ENCODE assay signal across 8 cellular contexts in the genomic region with DNA sequence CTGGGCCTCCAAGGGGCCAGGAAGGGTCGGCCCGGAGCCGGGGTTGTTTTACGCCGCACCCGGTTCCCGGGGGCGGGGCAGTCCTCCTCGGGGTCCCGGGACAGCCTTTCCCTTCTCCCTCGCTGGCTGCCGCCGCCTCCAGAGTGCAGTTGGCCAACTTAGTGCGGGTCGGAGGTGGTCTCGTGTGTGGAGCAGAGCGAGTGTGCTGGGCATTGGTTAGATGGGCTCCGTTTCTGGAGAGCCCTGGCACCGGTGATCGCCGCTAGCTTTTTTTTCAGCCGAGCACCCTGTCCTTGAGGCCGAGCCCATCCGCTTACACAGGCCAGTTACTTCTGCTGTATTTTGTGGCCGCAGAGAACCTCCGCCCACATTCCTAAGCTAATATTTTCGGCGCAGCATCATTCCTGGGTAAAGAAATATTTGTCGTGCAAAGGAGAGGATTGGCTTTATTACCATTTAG. TPM values are rescaled to one million over a fixed set of nuclear protein-coding genes. Genes with fewer than 3 reads are reported as not detected.
DNase-seq lines count a peak whose midpoint lies in the region; ATAC-seq and TF ChIP-seq lines count a peak whose summit lies in the region.

No MANE protein-coding gene starts in this region.

- H3K9me3 Mint-ChIP-seq in Caco-2 (ENCODE audit: unreplicated experiment) = no peaks in the 10 kb centered on the region
- H3K9me3 Mint-ChIP-seq in dendritic cell treated with granulocyte-macrophage colony-stimulating factor and Interleukin-4, amounts not matched to agents 40 ng/mL and 50 ng/mL, for 4 days = no peaks in the 10 kb centered on the region

- TF ChIP-seq CTCF in Caco-2 (IDR thresholded peaks at IDR 0.05; ENCODE audit: insufficient read depth in 1 of 2, low read depth in 1 of 2, low read length in 1 of 2, severe bottlenecking in 1 of 2, unreplicated experiment in 1 of 2) (no peak), lower lobe of right lung (IDR thresholded peaks at IDR 0.05) (no peak), tibial artery (IDR thresholded peaks at IDR 0.05) (no peak)

- H3K4me3 ChIP-seq in Caco-2 (ENCODE audit: low read depth, low read length) (peak overlapping the region; percentile 88), lower lobe of right lung (peak overlapping the region; percentile 86), tibial artery (peak overlapping the region; percentile 62 to 71)

- intact Hi-C loops in Caco-2 (cut with micrococcal nuclease; ENCODE audit: unreplicated experiment) (loop anchor here (2.0 to 5.0 kb wide), 2 partner anchors 38 to 357 kb away; partner anchors contain the start of gene RPLP1), lower lobe of right lung (cut with DNase I) (no loop called here), tibial artery (cut with DNase I; ENCODE audit: low total_unique reads) (loop anchor here (2.0 kb wide), 1 partner anchor 38 kb away; the partner anchor contains the start of gene RPLP1)
- intact Hi-C loops in dendritic cell treated with granulocyte-macrophage colony-stimulating factor and Interleukin-4, amounts not matched to agents 40 ng/mL and 50 ng/mL, for 4 days (cut with micrococcal nuclease) = loop anchor here (1.0 to 10.0 kb wide), 3 partner anchors 38 to 250 kb away; partner anchors contain the start of genes GLCE and RPLP1

- peaks cover 40% of the 10 kb centered on the region for H3K36me3 Mint-ChIP-seq in Caco-2 (ENCODE audit: insufficient read depth, unreplicated experiment)
- H3K36me3 Mint-ChIP-seq in dendritic cell treated with granulocyte-macrophage colony-stimulating factor and Interleukin-4, amounts not matched to agents 40 ng/mL and 50 ng/mL, for 4 days (ENCODE audit: low read depth) = no peaks in the 10 kb centered on the region

- H3K27me3 ChIP-seq in Caco-2 (replicated peaks; ENCODE audit: control insufficient read depth, insufficient read depth, low read length) = no peaks in the 10 kb centered on the region
- H3K27me3 ChIP-seq in lower lobe of right lung (ENCODE audit: low read depth) = no peaks in the 10 kb centered on the region
- H3K27me3 ChIP-seq in tibial artery = no peaks in the 10 kb centered on the region

- peaks cover 24% of the 10 kb centered on the region for H3K4me1 ChIP-seq in Caco-2
- H3K4me1 ChIP-seq in lower lobe of right lung = peaks cover 9% of the 10 kb centered on the region
- peaks cover 0 to 64% (median 13%) of the 10 kb centered on the region in 4 donors for H3K4me1 ChIP-seq in tibial artery

- H3K27ac ChIP-seq in lower lobe of right lung = peak overlapping the region; percentile 56
- H3K27ac ChIP-seq in tibial artery = peak overlapping the region; percentile 52 to 64

- no peaks in the 10 kb centered on the region for H3K36me3 ChIP-seq in Caco-2 (ENCODE audit: control insufficient read depth, insufficient read depth, low read length)
- H3K36me3 ChIP-seq in lower lobe of right lung = no peaks in the 10 kb centered on the region
- H3K36me3 ChIP-seq in tibial artery = no peaks in the 10 kb centered on the region

- DNase-seq in Caco-2 (peak; percentile 71 to 75), SK-MEL-5 (ENCODE audit: low read depth, low spot score) (peak; percentile 72), lower lobe of right lung (peak; percentile 61), tibial artery (peak in 1 of 2 donors; percentile 40), NCI-H2196 (lab: John Stamatoyannopoulos, UW; ENCODE audit: unreplicated experiment) (no peak)

- POLR2A ChIA-PET in Caco-2 (lab: Charles Lee) = interaction anchor here (0.6 to 1.8 kb wide), 7 partner anchors 8 to 1191 kb away, joined by 5 to 23 read pairs (median 8); partner anchors contain the start of gene RPLP1

- CTCF ChIA-PET in Caco-2 (lab: Charles Lee) = interaction anchor here (1.0 to 2.1 kb wide), 2 partner anchors 48 to 356 kb away, joined by 3 to 11 read pairs; no protein-coding TSS in a partner anchor

- no TSS peak for BruUV-seq in Caco-2 (replicated peaks; lab: Mats Ljungman, UMichigan)

- no peaks in the 10 kb centered on the region for H3K27me3 Mint-ChIP-seq in Caco-2 (ENCODE audit: insufficient read depth, unreplicated experiment)
- no peaks in the 10 kb centered on the region for H3K27me3 Mint-ChIP-seq in dendritic cell treated with granulocyte-macrophage colony-stimulating factor and Interleukin-4, amounts not matched to agents 40 ng/mL and 50 ng/mL, for 4 days

- peak overlapping the region; percentile 95 for H3K27ac Mint-ChIP-seq in Caco-2 (ENCODE audit: unreplicated experiment)
- H3K27ac Mint-ChIP-seq in dendritic cell treated with granulocyte-macrophage colony-stimulating factor and Interleukin-4, amounts not matched to agents 40 ng/mL and 50 ng/mL, for 4 days = no peak overlapping the region

- ATAC-seq in GM19043 (IDR thresholded peaks at IDR 0.05; ENCODE audit: low read depth, unreplicated experiment) (peak; percentile 26), HG03280 (IDR thresholded peaks at IDR 0.05; ENCODE audit: unreplicated experiment) (peak; percentile 20), lower lobe of right lung (peak; percentile 86 to 88)

- H3K9me3 ChIP-seq in Caco-2 (no peaks in the 10 kb centered on the region; the same call in 1 of the 2 replicates), lower lobe of right lung (no peaks in the 10 kb centered on the region), tibial artery (no peaks in the 10 kb centered on the region)

- in situ Hi-C loops in SK-MEL-5 (cut with HindIII; ENCODE audit: low pct_unique_long_range_greater_than_20kb, low sequenced_read_pairs) = no loop called here

- peak overlapping the region; percentile 92 for H3K4me3 Mint-ChIP-seq in Caco-2 (ENCODE audit: unreplicated experiment)
- H3K4me3 Mint-ChIP-seq in dendritic cell treated with granulocyte-macrophage colony-stimulating factor and Interleukin-4, amounts not matched to agents 40 ng/mL and 50 ng/mL, for 4 days = peak overlapping the region; percentile 85

- H3K4me1 Mint-ChIP-seq in Caco-2 (ENCODE audit: low read depth, unreplicated experiment) = no peaks in the 10 kb centered on the region
- peaks cover 7% of the 10 kb centered on the region for H3K4me1 Mint-ChIP-seq in dendritic cell treated with granulocyte-macrophage colony-stimulating factor and Interleukin-4, amounts not matched to agents 40 ng/mL and 50 ng/mL, for 4 days (ENCODE audit: low read depth)

RNA-seq across cellular contexts. Expression of gene KIF23, which starts 0.6 kb away (rescaled TPM):
- total RNA-seq in Caco-2 (2022) (67.1 and 74.2 TPM in 2 replicates), lower lobe of right lung (1.3 TPM)
- 61.8 and 63.0 TPM in 2 replicates for total RNA-seq in SK-MEL-5 (2014; rRNA removed; shearing (Covaris generic))
- 42.0 and 65.2 TPM in 2 replicates for polyA plus RNA-seq in SK-MEL-5 (2015; cell fraction: cytosol; rRNA removed)
- polyA plus RNA-seq in SK-MEL-5 (2015; cell fraction: nucleus; rRNA removed) = 219 and 237 TPM in 2 replicates

RNA-seq across cellular contexts. Expression of gene RPLP1, which starts 37.9 kb away (rescaled TPM):
- total RNA-seq in Caco-2 (2022) (1,587 and 1,689 TPM in 2 replicates), lower lobe of right lung (1,283 TPM)
- 136 and 195 TPM in 2 replicates for total RNA-seq in SK-MEL-5 (2014; rRNA removed; shearing (Covaris generic))
- 749 and 862 TPM in 2 replicates for polyA plus RNA-seq in SK-MEL-5 (2015; cell fraction: cytosol; rRNA removed)
- polyA plus RNA-seq in SK-MEL-5 (2015; cell fraction: nucleus; rRNA removed) = 290 and 306 TPM in 2 replicates

Comparison
In these comparisons a context has a peak if more than half of its experiments do, and no peak if none do; other contexts are left out.
1. ATAC-seq: peak in every context shown above with its lines; median percentile 87 in lower lobe of right lung; 26 in GM19043; 20 in HG03280.
2. RNA of gene KIF23, which starts 0.6 kb away (total RNA-seq): 67.1 to 74.2 TPM in Caco-2 and 61.8 to 63.0 TPM in SK-MEL-5; 1.3 TPM in lower lobe of right lung (single experiment); every median in the first group is over 10 times any median in the second.
3. Peak in every context shown above with its lines, with median percentiles within 50 percentile points of each other: H3K4me3 ChIP-seq.